22 cellular contexts compared by ENCODE assay signal in genomic region chr16:4157376-4157825, GRCh38.
"Had no signal": no experiment of that assay in that cellular context is flagged by ENCODE, and none has a peak within 500 bp of the region (broad histone marks: within the 10 kb centered on the region; RNA-seq: fewer than 3 reads in every experiment).

No MANE protein-coding gene starts in this region.

- H3K36me3 ChIP-seq: SJSA1 had no signal

- ATAC-seq: K562 had no signal

- H3K27me3 Mint-ChIP-seq: IgD-negative memory B cell had no signal

- H3K27me3 ChIP-seq: SJSA1 had no signal

- H3K27ac Mint-ChIP-seq: IgD-negative memory B cell had no signal

- H3K27ac ChIP-seq: KMS-11, SJSA1, SK-N-MC had no signal

- H3K4me1 ChIP-seq: SJSA1 had no signal

- H3K4me3 ChIP-seq: K562, SJSA1, SK-N-MC had no signal

- H3K4me3 Mint-ChIP-seq: IgD-negative memory B cell had no signal

- H3K4me2 ChIP-seq: KMS-11 had no signal

- H3K36me3 Mint-ChIP-seq: IgD-negative memory B cell had no signal

- H3K9ac ChIP-seq: KMS-11 had no signal

- H3K9me3 ChIP-seq: SJSA1 had no signal

- FAIRE-seq: K562, RCC 7860 had no signal

- DNase-seq: Kasumi-1, NCI-H1092 treated with DMSO at 0.1 percent for 48 hours, NCI-H1436, NCI-H187, NCI-H2029, NCI-H2081 treated with DMSO at 0.1 percent for 48 hours, NCI-H2171, NCI-H226, NCI-H446, NCI-H510A, NCI-H524 treated with DMSO at 0.1 percent for 48 hours, NCI-H69, NCI-H774, Right ventricle myocardium superior, RPMI8226, SIG-M5 had no signal
